In genomic region chr4:2961411-2962098, GRCh38 we compare ENCODE assay signal across 8 cellular contexts. TPM values are rescaled to one million over a fixed set of nuclear protein-coding genes. Genes with fewer than 3 reads are reported as not detected.
DNase-seq lines count a peak whose midpoint lies in the region; ATAC-seq and TF ChIP-seq lines count a peak whose summit lies in the region.

No MANE protein-coding gene starts in this region.

- H3K27ac ChIP-seq in BLaER1 treated with 17β-estradiol and CSF1 and Interleukin-3, amounts not matched to agents 10 nM and 100 nM: peak overlapping the region in 7 of 11 experiments; percentile 85 to 99 (median 94); a peak in 8 of 22 replicates
- H3K27ac ChIP-seq in KMS-11: no peak overlapping the region
- no peak overlapping the region for H3K27ac ChIP-seq in lower lobe of right lung

- peaks cover 41% of the 10 kb centered on the region for H3K4me1 Mint-ChIP-seq in activated naive CD4-positive, alpha-beta T cell treated with anti-CD3 and anti-CD28 coated beads, Interleukin-2, amount 50 U/mL, for 24 hours

- DNase-seq in lower lobe of right lung: no peak
- no peak for DNase-seq in stimulated activated CD4-positive, alpha-beta T cell treated with anti-CD3 and anti-CD28 coated beads, Interleukin-4, amount 100 ng/mL, for 1 hour
- DNase-seq in D341Med (ENCODE audit: low spot score): no peak
- DNase-seq in Ammon's horn (ENCODE audit: low spot score): no peak
- no peak for DNase-seq in omental fat pad (ENCODE audit: low spot score)

- peaks cover 50% of the 10 kb centered on the region for H3K79me2 ChIP-seq in KMS-11 (ENCODE audit: insufficient read depth, low read depth)

- no peaks in the 10 kb centered on the region for H3K27me3 Mint-ChIP-seq in activated naive CD4-positive, alpha-beta T cell treated with anti-CD3 and anti-CD28 coated beads, Interleukin-2, amount 50 U/mL, for 24 hours

- peak overlapping the region; percentile 86 to 99 (median 94) for H3K9ac ChIP-seq in BLaER1 treated with 17β-estradiol and CSF1 and Interleukin-3, amounts not matched to agents 10 nM and 100 nM
- no peak overlapping the region for H3K9ac ChIP-seq in KMS-11

- H2AFZ ChIP-seq in KMS-11 (ENCODE audit: low read depth): no peak overlapping the region

- TF ChIP-seq CTCF in KMS-11 (conservative IDR thresholded peaks at IDR 0.05; ENCODE audit: low read depth, low read length) (no peak), lower lobe of right lung (IDR thresholded peaks at IDR 0.05) (no peak), omental fat pad (IDR thresholded peaks at IDR 0.05) (no peak)

- peak overlapping the region; percentile 70 to 93 (median 78) for H3K4me3 ChIP-seq in BLaER1 treated with 17β-estradiol and CSF1 and Interleukin-3, amounts not matched to agents 10 nM and 100 nM
- H3K4me3 ChIP-seq in KMS-11 (IDR thresholded peaks at IDR 0.05; ENCODE audit: insufficient read depth, low read depth, low read length) (no peak overlapping the region), lower lobe of right lung (peak overlapping the region; percentile 72)

- peaks cover 23 to 28% (median 25%) of the 10 kb centered on the region in 10 experiments for H3K4me1 ChIP-seq in BLaER1 treated with 17β-estradiol and CSF1 and Interleukin-3, amounts not matched to agents 10 nM and 100 nM
- peaks cover 6% of the 10 kb centered on the region for H3K4me1 ChIP-seq in KMS-11 (ENCODE audit: low read depth, poor library complexity, severe bottlenecking)
- peaks cover 41% of the 10 kb centered on the region for H3K4me1 ChIP-seq in lower lobe of right lung

- peak overlapping the region; percentile 95 for H3K4me3 Mint-ChIP-seq in activated naive CD4-positive, alpha-beta T cell treated with anti-CD3 and anti-CD28 coated beads, Interleukin-2, amount 50 U/mL, for 24 hours

- peak overlapping the region; percentile 88 for H3K27ac Mint-ChIP-seq in activated naive CD4-positive, alpha-beta T cell treated with anti-CD3 and anti-CD28 coated beads, Interleukin-2, amount 50 U/mL, for 24 hours

- H3K27me3 ChIP-seq in BLaER1 treated with 17β-estradiol and CSF1 and Interleukin-3, amounts not matched to agents 10 nM and 100 nM: no peaks in the 10 kb centered on the region
- H3K27me3 ChIP-seq in KMS-11 (ENCODE audit: insufficient read depth, low read depth) (no peaks in the 10 kb centered on the region), lower lobe of right lung (ENCODE audit: low read depth) (no peaks in the 10 kb centered on the region)

- peaks cover 38 to 63% (median 55%) of the 10 kb centered on the region in 11 experiments; a peak in 21 of 22 replicates for H4K20me1 ChIP-seq in BLaER1 treated with 17β-estradiol and CSF1 and Interleukin-3, amounts not matched to agents 10 nM and 100 nM
- H4K20me1 ChIP-seq in KMS-11 (ENCODE audit: insufficient read depth): no peaks in the 10 kb centered on the region

- H3K36me3 ChIP-seq in BLaER1 treated with 17β-estradiol and CSF1 and Interleukin-3, amounts not matched to agents 10 nM and 100 nM: peaks cover 24 to 43% (median 37%) of the 10 kb centered on the region in 11 experiments
- H3K36me3 ChIP-seq in KMS-11 (ENCODE audit: insufficient read depth): peaks cover 5% of the 10 kb centered on the region; the same call in 1 of the 2 replicates
- peaks cover 21% of the 10 kb centered on the region for H3K36me3 ChIP-seq in lower lobe of right lung

- no peaks in the 10 kb centered on the region for H3K9me3 Mint-ChIP-seq in activated naive CD4-positive, alpha-beta T cell treated with anti-CD3 and anti-CD28 coated beads, Interleukin-2, amount 50 U/mL, for 24 hours

- intact Hi-C loops in lower lobe of right lung (cut with DNase I): no loop called here

- peak overlapping the region; percentile 88 to 96 (median 94) for H3K4me2 ChIP-seq in BLaER1 treated with 17β-estradiol and CSF1 and Interleukin-3, amounts not matched to agents 10 nM and 100 nM
- peak overlapping the region; percentile 78 for H3K4me2 ChIP-seq in KMS-11

- peaks cover 17% of the 10 kb centered on the region for H3K36me3 Mint-ChIP-seq in activated naive CD4-positive, alpha-beta T cell treated with anti-CD3 and anti-CD28 coated beads, Interleukin-2, amount 50 U/mL, for 24 hours

- ATAC-seq in lower lobe of right lung (no peak), omental fat pad (ENCODE audit: low FRiP score) (no peak)

- no peaks in the 10 kb centered on the region for H3K9me3 ChIP-seq in BLaER1 treated with 17β-estradiol and CSF1 and Interleukin-3, amounts not matched to agents 10 nM and 100 nM (replicated peaks in 1 of 11)
- H3K9me3 ChIP-seq in lower lobe of right lung: no peaks in the 10 kb centered on the region

RNA-seq across cellular contexts. Expression of gene NOP14, which starts 1.7 kb away (rescaled TPM):
- total RNA-seq in lower lobe of right lung (20.7 TPM), omental fat pad (10 to 100 TPM; 20.3 to 47.6 (median 24.8) TPM)

RNA-seq across cellular contexts. Expression of gene GRK4, which starts 1.8 kb away (rescaled TPM):
- 7.1 TPM for total RNA-seq in lower lobe of right lung
- 1 to 10 TPM; 5.1 to 6.5 (median 6.1) TPM for total RNA-seq in omental fat pad

Comparison
In these comparisons a context has a peak if more than half of its experiments do, and no peak if none do; other contexts are left out.
1. H3K27ac ChIP-seq: peak in BLaER1 treated with 17β-estradiol and CSF1 and Interleukin-3, amounts not matched to agents 10 nM and 100 nM (7 of 11); none in KMS-11 (single experiment) and lower lobe of right lung (single experiment).